In genomic region chr20:33444797-33445560, GRCh38 we compare ENCODE assay signal across 8 cellular contexts. TPM values are rescaled to one million over a fixed set of nuclear protein-coding genes. Genes with fewer than 3 reads are reported as not detected.
DNase-seq lines count a peak whose midpoint lies in the region; ATAC-seq and TF ChIP-seq lines count a peak whose summit lies in the region.

No MANE protein-coding gene starts in this region.

- WGBS in right lobe of liver (ENCODE audit: insufficient coverage, low coverage, low lambda C conversion rate, missing lambda C conversion rate): 13% methylated on average over 2 of the region's 4 CpGs
- WGBS in suprapubic skin: 55% methylated on average over 4 of the region's 4 CpGs

- TF ChIP-seq EP300 in suprapubic skin (IDR thresholded peaks at IDR 0.05): no peak

- H3K27ac ChIP-seq in right lobe of liver: no peak overlapping the region
- H3K27ac ChIP-seq in vagina: peak overlapping the region; percentile 74
- H3K27ac ChIP-seq in suprapubic skin: no peak overlapping the region

- peak; percentile 11 for DNase-seq in EH (ENCODE audit: low read depth)
- peak; percentile 28 for DNase-seq in NCI-H226
- DNase-seq in activated naive CD8-positive, alpha-beta T cell treated with anti-CD3 and anti-CD28 coated beads, Interleukin-2, amount 50 U/mL, for 24 hours: peak; percentile 22
- DNase-seq in right lobe of liver: peak in 1 of 3 donors; percentile 33
- no peak for DNase-seq in vagina (ENCODE audit: extremely low spot score in 2 of 2)
- no peak for DNase-seq in NCI-H446 (lab: John Stamatoyannopoulos, UW)
- DNase-seq in suprapubic skin (ENCODE audit: low spot score in 2 of 2): no peak

- peaks cover 4% of the 10 kb centered on the region for H3K9me3 Mint-ChIP-seq in activated naive CD8-positive, alpha-beta T cell treated with anti-CD3 and anti-CD28 coated beads, Interleukin-2, amount 50 U/mL, for 24 hours

- peak; percentile 21 for ATAC-seq in activated naive CD8-positive, alpha-beta T cell treated with anti-CD3 and anti-CD28 coated beads, Interleukin-2, amount 50 U/mL, for 24 hours
- ATAC-seq in right lobe of liver: peak in 2 of 4 donors; percentile 6 to 14
- ATAC-seq in GM18867 (IDR thresholded peaks at IDR 0.05; ENCODE audit: unreplicated experiment): no peak

- peak overlapping the region; percentile 86 for H3K4me3 Mint-ChIP-seq in activated naive CD8-positive, alpha-beta T cell treated with anti-CD3 and anti-CD28 coated beads, Interleukin-2, amount 50 U/mL, for 24 hours

- H3K27me3 ChIP-seq in right lobe of liver (no peaks in the 10 kb centered on the region), vagina (no peaks in the 10 kb centered on the region), suprapubic skin (no peaks in the 10 kb centered on the region)

- no peaks in the 10 kb centered on the region for H3K36me3 Mint-ChIP-seq in activated naive CD8-positive, alpha-beta T cell treated with anti-CD3 and anti-CD28 coated beads, Interleukin-2, amount 50 U/mL, for 24 hours (ENCODE audit: low read depth)

- H3K27me3 Mint-ChIP-seq in activated naive CD8-positive, alpha-beta T cell treated with anti-CD3 and anti-CD28 coated beads, Interleukin-2, amount 50 U/mL, for 24 hours: no peaks in the 10 kb centered on the region

- TF ChIP-seq POLR2A in right lobe of liver (IDR thresholded peaks at IDR 0.05) (no peak), vagina (IDR thresholded peaks at IDR 0.05) (no peak), suprapubic skin (IDR thresholded peaks at IDR 0.05) (no peak)

- H3K9me3 ChIP-seq in right lobe of liver: no peaks in the 10 kb centered on the region
- no peaks in the 10 kb centered on the region for H3K9me3 ChIP-seq in vagina
- H3K9me3 ChIP-seq in suprapubic skin: no peaks in the 10 kb centered on the region

- intact Hi-C loops in right lobe of liver (cut with DNase I): no loop called here
- intact Hi-C loops in vagina (cut with DNase I): no loop called here

- TF ChIP-seq CTCF in right lobe of liver (IDR thresholded peaks at IDR 0.05) (peak; percentile 21 to 40 (median 26)), vagina (IDR thresholded peaks at IDR 0.05) (no peak), suprapubic skin (IDR thresholded peaks at IDR 0.05) (no peak)

- H3K36me3 ChIP-seq in right lobe of liver (no peaks in the 10 kb centered on the region), vagina (no peaks in the 10 kb centered on the region), suprapubic skin (no peaks in the 10 kb centered on the region)

- peak overlapping the region; percentile 60 for H3K27ac Mint-ChIP-seq in activated naive CD8-positive, alpha-beta T cell treated with anti-CD3 and anti-CD28 coated beads, Interleukin-2, amount 50 U/mL, for 24 hours

- H3K4me1 ChIP-seq in right lobe of liver (peaks cover 0 to 15% (median 0%) of the 10 kb centered on the region in 4 donors), vagina (peaks cover 17% of the 10 kb centered on the region), suprapubic skin (peaks cover 17% of the 10 kb centered on the region)

- H3K4me1 Mint-ChIP-seq in activated naive CD8-positive, alpha-beta T cell treated with anti-CD3 and anti-CD28 coated beads, Interleukin-2, amount 50 U/mL, for 24 hours: peaks cover 17% of the 10 kb centered on the region

- H3K4me3 ChIP-seq in right lobe of liver (no peak overlapping the region), vagina (peak overlapping the region in 1 of 2 donors; percentile 63), suprapubic skin (no peak overlapping the region)

RNA-seq across cellular contexts. Expression of gene SNTA1, which starts 1.4 kb away (rescaled TPM):
- total RNA-seq in right lobe of liver (10 to 100 TPM in 2 of 6 experiments, 1 to 10 TPM in 4; 6.5 to 13.3 (median 8.1) TPM), vagina (23.8 TPM), suprapubic skin (10 to 100 TPM in 3 of 4 donors, 1 to 10 TPM in 1; 8.1 to 20.0 (median 14.1) TPM)

RNA-seq across cellular contexts. Expression of gene CDK5RAP1, which starts 43.7 kb away (rescaled TPM):
- total RNA-seq in right lobe of liver (10 to 100 TPM; 10.9 to 21.6 (median 14.0) TPM), vagina (15.0 TPM), suprapubic skin (10 to 100 TPM; 23.1 to 75.7 (median 27.3) TPM)

RNA-seq across cellular contexts. Expression of gene CBFA2T2, which starts 44.9 kb away (rescaled TPM):
- total RNA-seq in right lobe of liver (1 to 10 TPM; 4.5 to 7.3 (median 5.6) TPM), vagina (34.9 TPM), suprapubic skin (10 to 100 TPM; 20.9 to 36.7 (median 26.1) TPM)

Comparison
In these comparisons a context has a peak if more than half of its experiments do, and no peak if none do; other contexts are left out.
1. DNase-seq: peak in EH (single experiment), NCI-H226 (single experiment) and activated naive CD8-positive, alpha-beta T cell treated with anti-CD3 and anti-CD28 coated beads, Interleukin-2, amount 50 U/mL, for 24 hours (single experiment); none in vagina (0 of 2), NCI-H446 (0 of 2) and suprapubic skin (0 of 2).
2. CTCF ChIP-seq: peak in right lobe of liver (4 of 4); none in vagina (0 of 3) and suprapubic skin (0 of 2).